9 cellular contexts compared by ENCODE assay signal in the genomic region with DNA sequence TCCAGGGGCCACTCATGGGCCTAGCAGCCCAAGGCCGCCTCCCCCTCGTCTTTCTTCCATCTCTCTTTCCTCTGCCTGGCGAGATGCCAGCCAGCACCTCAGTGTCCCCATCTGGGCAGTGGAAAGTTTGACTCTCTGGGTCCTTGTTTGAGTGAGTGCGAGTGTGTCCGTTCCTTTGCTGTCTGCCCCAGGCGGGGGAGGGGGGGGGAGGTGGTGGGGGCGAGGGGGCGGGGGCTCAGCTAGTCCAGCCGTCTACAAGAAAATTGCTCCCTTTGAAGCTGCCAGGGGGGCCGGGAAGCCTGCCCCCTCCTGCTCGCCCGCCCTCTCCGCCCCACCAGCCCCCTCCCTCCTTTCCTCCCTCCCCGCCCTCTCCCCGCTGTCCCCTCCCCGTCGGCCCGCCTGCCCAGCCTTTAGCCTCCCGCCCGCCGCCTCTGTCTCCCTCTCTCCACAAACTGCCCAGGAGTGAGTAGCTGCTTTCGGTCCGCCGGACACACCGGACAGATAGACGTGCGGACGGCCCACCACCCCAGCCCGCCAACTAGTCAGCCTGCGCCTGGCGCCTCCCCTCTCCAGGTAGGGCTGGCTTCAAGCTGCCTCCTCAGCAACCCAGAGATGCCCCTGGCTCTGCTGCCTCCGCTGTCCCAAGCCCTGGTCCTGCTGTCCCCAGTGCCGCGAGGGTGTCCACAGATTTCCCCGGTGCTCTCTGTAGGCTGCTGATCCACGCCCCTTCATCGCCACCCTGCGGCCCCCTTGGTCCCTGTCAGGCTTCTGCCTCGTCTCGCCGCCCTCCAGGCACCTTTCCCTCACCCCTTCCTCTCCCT. TPM values are rescaled to one million over a fixed set of nuclear protein-coding genes. Genes with fewer than 3 reads are reported as not detected.
A peak's percentile ranks its signal among the peaks of the same experiment; 100 is the strongest.
DNase-seq lines count a peak whose midpoint lies in the region; ATAC-seq and TF ChIP-seq lines count a peak whose summit lies in the region.
"Had no signal": no experiment of that assay in that cellular context is flagged by ENCODE, and none has a peak within 500 bp of the region (broad histone marks: within the 10 kb centered on the region; RNA-seq: fewer than 3 reads in every experiment).

A gene (plus strand): TSS at position 440 of the 821 bp plus-strand sequence. CDS start 9,652 bp downstream, outside the sequence.

- H3K9me3 ChIP-seq in heart left ventricle: no peaks in the 10 kb centered on the region

- peak; percentile 50 for DNase-seq in HPDE6-E6E7 (ENCODE audit: extremely low spot score)
- DNase-seq in heart left ventricle: peak; percentile 61 to 78 (median 68)
- peak; percentile 32 for DNase-seq in pulmonary artery endothelial cell (ENCODE audit: low read depth, low spot score)
- no peak for DNase-seq in NCI-H1105 treated with DMSO at 0.1 percent for 48 hours (lab: John Stamatoyannopoulos, UW)

- intact Hi-C loops in heart left ventricle (cut with DNase I): loop anchor here in 2 of 10 donors (2.0 kb wide), 1 partner anchor 24 kb away; a partner anchor contains a TSS

- WGBS in heart left ventricle, 4 donors: 9 to 47% (median 30%) methylated on average over 22 to 38 of the region's 41 CpGs

- ATAC-seq in heart left ventricle (peak; percentile 26 to 64 (median 44)), GM18873 (IDR thresholded peaks at IDR 0.05; ENCODE audit: low FRiP score, unreplicated experiment) (no peak), HG02852 (IDR thresholded peaks at IDR 0.05; ENCODE audit: unreplicated experiment) (no peak), HG02571 (IDR thresholded peaks at IDR 0.05; ENCODE audit: unreplicated experiment) (no peak)

- H3K27ac ChIP-seq in VCaP: no peak within 1 kb of the TSS
- peak within 1 kb of the TSS in 11 of 12 donors; percentile 53 to 87 (median 71) for H3K27ac ChIP-seq in heart left ventricle
- H3K27ac ChIP-seq: KMS-11 had no signal

- peaks cover 0 to 21% (median 0%) of the 10 kb centered on the region in 12 donors for H3K4me1 ChIP-seq in heart left ventricle

- no peak for TF ChIP-seq POLR2A in heart left ventricle (IDR thresholded peaks at IDR 0.05)

- H3K4me3 ChIP-seq in heart left ventricle: peak within 1 kb of the TSS in 11 of 12 donors; percentile 38 to 66 (median 51)

- peaks cover 0 to 14% (median 0%) of the 10 kb centered on the region in 9 donors for H3K27me3 ChIP-seq in heart left ventricle

- no peaks in the 10 kb centered on the region for H3K36me3 ChIP-seq in heart left ventricle

- peak; percentile 47 for TF ChIP-seq CTCF in VCaP (conservative IDR thresholded peaks at IDR 0.05)
- TF ChIP-seq CTCF in heart left ventricle (IDR thresholded peaks at IDR 0.05): peak in 10 of 12 donors; percentile 10 to 47 (median 28)

RNA-seq across cellular contexts. Expression of the gene that starts here (rescaled TPM):
- total RNA-seq in heart left ventricle (100 to 1,000 TPM in 2 of 9 donors, 10 to 100 TPM in 7; 55.7 to 264 (median 76.9) TPM), pulmonary artery endothelial cell (22.9 and 35.6 TPM in 2 replicates)
- 10 to 100 TPM; 57.9 to 86.3 TPM for polyA plus RNA-seq in heart left ventricle

Comparison
In these comparisons a context has a peak if more than half of its experiments do, and no peak if none do; other contexts are left out.
1. ATAC-seq: peak in heart left ventricle (4 of 4); none in GM18873 (single experiment), HG02852 (single experiment) and HG02571 (single experiment).